23 cellular contexts compared by ENCODE assay signal in genomic region chr20:49976542-49976941, GRCh38. TPM values are rescaled to one million over a fixed set of nuclear protein-coding genes. Genes with fewer than 3 reads are reported as not detected.
DNase-seq lines count a peak whose midpoint lies in the region; ATAC-seq and TF ChIP-seq lines count a peak whose summit lies in the region.
"Had no signal": no experiment of that assay in that cellular context is flagged by ENCODE, and none has a peak within 500 bp of the region (broad histone marks: within the 10 kb centered on the region; RNA-seq: fewer than 3 reads in every experiment).

No MANE protein-coding gene starts in this region.

- no peak overlapping the region for H3K27ac Mint-ChIP-seq in endothelial cell (ENCODE audit: unreplicated experiment)
- H3K27ac Mint-ChIP-seq: activated naive CD8-positive, alpha-beta T cell; CD8-positive, alpha-beta T cell; stimulated activated naive B cell treated with anti-CD40 and anti-IgM and Interleukin-4, amounts not matched to agents 10 μg/mL and 1 μg/mL and 100 μg/mL, for 72 hours; T-cell had no signal

- TF ChIP-seq POLR2A in upper lobe of left lung (IDR thresholded peaks at IDR 0.05): no peak

- peaks cover 5 to 10% (median 7%) of the 10 kb centered on the region in 4 donors for H3K4me1 ChIP-seq in upper lobe of left lung

- no peak for TF ChIP-seq EP300 in upper lobe of left lung (IDR thresholded peaks at IDR 0.05)

- H3K9me3 Mint-ChIP-seq in endothelial cell (ENCODE audit: unreplicated experiment): no peaks in the 10 kb centered on the region
- H3K9me3 Mint-ChIP-seq: CD8-positive, alpha-beta T cell; central memory CD8-positive, alpha-beta T cell; stimulated activated naive B cell treated with anti-CD40 and anti-IgM and Interleukin-4, amounts not matched to agents 10 μg/mL and 1 μg/mL and 100 μg/mL, for 72 hours; T-cell had no signal

- H3K9me3 ChIP-seq in upper lobe of left lung: no peaks in the 10 kb centered on the region
- H3K9me3 ChIP-seq: gastrocnemius medialis, lower lobe of right lung had no signal

- no peaks in the 10 kb centered on the region for H3K36me3 ChIP-seq in upper lobe of left lung
- H3K36me3 ChIP-seq: gastrocnemius medialis, lower lobe of right lung had no signal

- peak; percentile 82 for DNase-seq in HS-5 (ENCODE audit: low read depth)
- peak; percentile 71 for DNase-seq in RKO (ENCODE audit: low spot score)
- DNase-seq in fibroblast of the aortic adventitia (ENCODE audit: low read depth): peak; percentile 31
- peak; percentile 6 for DNase-seq in superior temporal gyrus (ENCODE audit: extremely low spot score)
- no peak for DNase-seq in endothelial cell (ENCODE audit: low spot score)
- no peak for DNase-seq in upper lobe of left lung
- DNase-seq: activated CD4-positive, alpha-beta T cell treated with anti-CD3 and anti-CD28 coated beads for 4 hours; CD8-positive, alpha-beta T cell; DMS53; erythroblast; gastrocnemius medialis; islet precursor cell; lower lobe of right lung; NCI-H1694 treated with DMSO at 0.1 percent for 48 hours; NCI-H2227 treated with DMSO at 0.1 percent for 48 hours; NCI-H748 treated with DMSO at 0.1 percent for 48 hours; SHP77; stimulated activated naive B cell treated with anti-CD40 and anti-IgM and Interleukin-4, amounts not matched to agents 10 μg/mL and 1 μg/mL and 100 μg/mL, for 72 hours; T-cell had no signal

- no peaks in the 10 kb centered on the region for H3K27me3 ChIP-seq in upper lobe of left lung
- H3K27me3 ChIP-seq: gastrocnemius medialis had no signal

- no peak overlapping the region for H3K27ac ChIP-seq in upper lobe of left lung
- H3K27ac ChIP-seq: gastrocnemius medialis, lower lobe of right lung, skin epidermis had no signal

- H3K4me3 Mint-ChIP-seq in endothelial cell (ENCODE audit: unreplicated experiment): no peak overlapping the region
- H3K4me3 Mint-ChIP-seq: activated naive CD8-positive, alpha-beta T cell; CD8-positive, alpha-beta T cell; central memory CD8-positive, alpha-beta T cell; stimulated activated naive B cell treated with anti-CD40 and anti-IgM and Interleukin-4, amounts not matched to agents 10 μg/mL and 1 μg/mL and 100 μg/mL, for 72 hours; T-cell had no signal

- H3K36me3 Mint-ChIP-seq in endothelial cell (ENCODE audit: low read depth, unreplicated experiment): no peaks in the 10 kb centered on the region
- H3K36me3 Mint-ChIP-seq: activated naive CD8-positive, alpha-beta T cell; CD8-positive, alpha-beta T cell; T-cell had no signal

- peaks cover 9% of the 10 kb centered on the region for H3K4me1 Mint-ChIP-seq in endothelial cell (ENCODE audit: unreplicated experiment)
- H3K4me1 Mint-ChIP-seq: central memory CD8-positive, alpha-beta T cell had no signal

- ATAC-seq in GM21737 (IDR thresholded peaks at IDR 0.05; ENCODE audit: unreplicated experiment) (no peak), upper lobe of left lung (ENCODE audit: low FRiP score in 2 of 2) (no peak)
- ATAC-seq: CD8-positive, alpha-beta T cell; gastrocnemius medialis; lower lobe of right lung; stimulated activated naive B cell treated with anti-CD40 and anti-IgM and Interleukin-4, amounts not matched to agents 10 μg/mL and 1 μg/mL and 100 μg/mL, for 72 hours; T-cell had no signal

- WGBS in upper lobe of left lung, 2 donors: 61 to 65% methylated on average over 2 of the region's 2 CpGs

- TF ChIP-seq CTCF in fibroblast of the aortic adventitia (IDR thresholded peaks at IDR 0.05; ENCODE audit: insufficient read depth, low read length) (no peak), endothelial cell (IDR thresholded peaks at IDR 0.05; ENCODE audit: unreplicated experiment) (no peak), upper lobe of left lung (IDR thresholded peaks at IDR 0.05) (no peak)

- H3K4me3 ChIP-seq in fibroblast of the aortic adventitia (ENCODE audit: low read depth, low read length) (no peak overlapping the region), upper lobe of left lung (no peak overlapping the region)
- H3K4me3 ChIP-seq: gastrocnemius medialis, lower lobe of right lung, skin epidermis had no signal

- H3K27me3 Mint-ChIP-seq in endothelial cell (ENCODE audit: unreplicated experiment): peaks cover 8% of the 10 kb centered on the region
- H3K27me3 Mint-ChIP-seq: central memory CD8-positive, alpha-beta T cell; T-cell had no signal

RNA-seq across cellular contexts. Expression of gene SNAI1, which starts 6.2 kb away (rescaled TPM):
- total RNA-seq in fibroblast of the aortic adventitia (ENCODE audit: low replicate concordance) (1.1 and 2.7 TPM in 2 replicates), endothelial cell (ENCODE audit: unreplicated experiment) (26.4 TPM), upper lobe of left lung (10 to 100 TPM in 1 of 6 donors, 1 to 10 TPM in 5; 3.9 to 11.0 (median 5.1) TPM)

RNA-seq across cellular contexts. Expression of gene RNF114, which starts 40.3 kb away (rescaled TPM):
- total RNA-seq in fibroblast of the aortic adventitia (ENCODE audit: low replicate concordance): 56.4 and 114 TPM in 2 replicates
- total RNA-seq in endothelial cell (ENCODE audit: unreplicated experiment): 46.8 TPM
- 100 to 1,000 TPM in 4 of 6 donors, 10 to 100 TPM in 2; 72.4 to 248 (median 173) TPM for total RNA-seq in upper lobe of left lung

Comparison
In these comparisons a context has a peak if more than half of its experiments do, and no peak if none do; other contexts are left out.
1. DNase-seq: peak in HS-5 (single experiment), RKO (single experiment), fibroblast of the aortic adventitia (single experiment) and superior temporal gyrus (single experiment); none in endothelial cell (single experiment) and upper lobe of left lung (0 of 2).